In genomic region chr5:79069488-79070001, GRCh38 we compare ENCODE assay signal across 1 cellular context.
TF ChIP-seq lines count a peak whose summit lies in the region.

Gene BHMT2, plus strand, starts transcription at chr5:79069767. Its CDS starts 16 bp downstream, at chr5:79069783.
Gene DMGDH, minus strand, starts transcription at chr5:79069674. Its CDS starts 54 bp downstream, at chr5:79069620.

TF ChIP-seq in HepG2, 621 proteins besides CTCF, POLR2A, EP300 and RAD21 (continued from another document and continues in another):
- TF ChIP-seq ATF4 (CRISPR knock-in tag; IDR thresholded peaks at IDR 0.05) = no peak
- no peak for TF ChIP-seq ZNF367 (CRISPR knock-in tag; IDR thresholded peaks at IDR 0.05; ENCODE audit: borderline replicate concordance)
- TF ChIP-seq PHF20 (CRISPR knock-in tag; IDR thresholded peaks at IDR 0.05) = 0 out of 2 replicates have a peak, but pooled peaks have one; percentile 30
- peak; percentile 51; the same call in 1 of the 2 replicates for TF ChIP-seq ARNT2 (CRISPR knock-in tag; IDR thresholded peaks at IDR 0.05; ENCODE audit: low read depth)
- TF ChIP-seq CBX2 (IDR thresholded peaks at IDR 0.05; ENCODE audit: low read depth, low read length) = no peak
- TF ChIP-seq CBX2 (CRISPR knock-in tag; IDR thresholded peaks at IDR 0.05; ENCODE audit: low read depth) = no peak
- no peak for TF ChIP-seq NCOA1 (CRISPR knock-in tag; IDR thresholded peaks at IDR 0.05)
- no peak for TF ChIP-seq ZNF788 (CRISPR knock-in tag; IDR thresholded peaks at IDR 0.05; ENCODE audit: borderline replicate concordance)
- no peak for TF ChIP-seq PITX1 (CRISPR knock-in tag; IDR thresholded peaks at IDR 0.05)
- TF ChIP-seq ZNF276 (CRISPR knock-in tag; IDR thresholded peaks at IDR 0.05; ENCODE audit: low read depth) = peak; percentile 76; the same call in 1 of the 2 replicates
- TF ChIP-seq ZNF230 (CRISPR knock-in tag; IDR thresholded peaks at IDR 0.05) = peak; percentile 47; the same call in 1 of the 2 replicates
- no peak for TF ChIP-seq ZNF280B (CRISPR knock-in tag; IDR thresholded peaks at IDR 0.05; ENCODE audit: borderline replicate concordance)
- no peak for TF ChIP-seq HOXD1 (CRISPR knock-in tag; IDR thresholded peaks at IDR 0.05)
- TF ChIP-seq JDP2 (CRISPR knock-in tag; IDR thresholded peaks at IDR 0.05; ENCODE audit: borderline replicate concordance) = no peak
- TF ChIP-seq HINFP (CRISPR knock-in tag; IDR thresholded peaks at IDR 0.05; ENCODE audit: low read depth) = peak; percentile 48
- TF ChIP-seq ZKSCAN5 (CRISPR knock-in tag; IDR thresholded peaks at IDR 0.05) = no peak
- TF ChIP-seq GABPB1 (CRISPR knock-in tag; IDR thresholded peaks at IDR 0.05) = peak; percentile 49; the same call in 1 of the 2 replicates
- peak; percentile 32 for TF ChIP-seq ZGPAT (CRISPR knock-in tag; IDR thresholded peaks at IDR 0.05)
- peak; percentile 98 for TF ChIP-seq UBTF (CRISPR knock-in tag; IDR thresholded peaks at IDR 0.05)
- 0 out of 2 replicates have a peak, but pooled peaks have one; percentile 38 for TF ChIP-seq KMT2B (CRISPR knock-in tag; IDR thresholded peaks at IDR 0.05)
- no peak for TF ChIP-seq SOX5 (CRISPR knock-in tag; IDR thresholded peaks at IDR 0.05; ENCODE audit: borderline replicate concordance)
- no peak for TF ChIP-seq HNF1A (IDR thresholded peaks at IDR 0.05; ENCODE audit: low read depth)
- TF ChIP-seq HNF1A (CRISPR knock-in tag; IDR thresholded peaks at IDR 0.05; ENCODE audit: borderline replicate concordance) = 0 out of 2 replicates have a peak, but pooled peaks have one; percentile 15
- TF ChIP-seq NRL (CRISPR knock-in tag; IDR thresholded peaks at IDR 0.05; ENCODE audit: borderline replicate concordance) = no peak
- no peak for TF ChIP-seq RARG (CRISPR knock-in tag; IDR thresholded peaks at IDR 0.05; ENCODE audit: low read depth)
- TF ChIP-seq YEATS4 (CRISPR knock-in tag; IDR thresholded peaks at IDR 0.05; ENCODE audit: borderline replicate concordance) = peak; percentile 54; the same call in 1 of the 2 replicates
- TF ChIP-seq ZNF749 (CRISPR knock-in tag; IDR thresholded peaks at IDR 0.05; ENCODE audit: borderline replicate concordance) = no peak
- no peak for TF ChIP-seq TAF15 (IDR thresholded peaks at IDR 0.05; ENCODE audit: low read depth, low read length, poor library complexity, severe bottlenecking)
- TF ChIP-seq SIX4 (CRISPR knock-in tag; IDR thresholded peaks at IDR 0.05) = no peak
- no peak for TF ChIP-seq PAXIP1 (CRISPR knock-in tag; conservative IDR thresholded peaks at IDR 0.05)
- TF ChIP-seq KDM5B (CRISPR knock-in tag; IDR thresholded peaks at IDR 0.05; ENCODE audit: borderline replicate concordance) = peak; percentile 84
- peak; percentile 64; the same call in 1 of the 2 replicates for TF ChIP-seq ZNF563 (CRISPR knock-in tag; IDR thresholded peaks at IDR 0.05)
- TF ChIP-seq NR3C1 (CRISPR knock-in tag; IDR thresholded peaks at IDR 0.05) = no peak
- no peak for TF ChIP-seq PLRG1 (conservative IDR thresholded peaks at IDR 0.05)
- TF ChIP-seq DDIT3 (CRISPR knock-in tag; IDR thresholded peaks at IDR 0.05) = no peak
- TF ChIP-seq ZNF468 (CRISPR knock-in tag; IDR thresholded peaks at IDR 0.05) = no peak
- no peak for TF ChIP-seq TCF12 (IDR thresholded peaks at IDR 0.05)
- peak; percentile 67; the same call in 1 of the 2 replicates for TF ChIP-seq TCF12 (CRISPR knock-in tag; IDR thresholded peaks at IDR 0.05)
